11 cellular contexts compared by ENCODE assay signal in the genomic region with DNA sequence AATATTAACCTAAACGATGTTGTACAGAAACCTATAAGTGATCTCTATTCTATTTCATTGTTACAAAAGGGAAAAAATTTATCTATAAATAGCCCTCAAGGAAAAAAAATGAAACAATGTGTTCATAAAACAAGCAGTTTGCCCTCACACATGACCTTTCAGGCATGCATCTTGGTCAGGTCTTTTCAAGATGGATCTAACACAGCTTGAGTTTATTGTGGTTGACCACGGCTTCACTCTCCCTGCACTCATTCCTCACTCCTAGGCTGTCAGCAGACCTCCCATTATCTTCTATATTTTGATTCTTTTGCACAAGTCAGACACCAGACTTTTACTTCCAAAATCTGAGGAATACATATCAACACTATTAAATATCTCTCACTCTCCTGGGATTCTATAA.
"Had no signal": no experiment of that assay in that cellular context is flagged by ENCODE, and none has a peak within 500 bp of the region (broad histone marks: within the 10 kb centered on the region; RNA-seq: fewer than 3 reads in every experiment).

No MANE protein-coding gene starts in this region.

- H3K27me3 ChIP-seq: heart right ventricle had no signal

- H3K36me3 Mint-ChIP-seq: activated naive CD8-positive, alpha-beta T cell treated with anti-CD3 and anti-CD28 coated beads for 36 hours; natural killer cell treated with Interleukin-12 subunit alpha and Interleukin-12 subunit beta and Interleukin-15 and Interleukin-18, amount 100 ng/mL, for 72 hours had no signal

- H3K4me3 Mint-ChIP-seq: activated naive CD8-positive, alpha-beta T cell treated with anti-CD3 and anti-CD28 coated beads for 36 hours; natural killer cell treated with Interleukin-12 subunit alpha and Interleukin-12 subunit beta and Interleukin-15 and Interleukin-18, amount 100 ng/mL, for 72 hours; stimulated activated naive CD8-positive, alpha-beta T cell treated with anti-CD3 and anti-CD28 coated beads, Interleukin-15, Interleukin-2, amounts not matched to agents 100 ng/mL and 50 ng/mL, for 24 hours had no signal

- H3K4me1 ChIP-seq: heart right ventricle had no signal

- H3K27ac Mint-ChIP-seq: activated naive CD8-positive, alpha-beta T cell treated with anti-CD3 and anti-CD28 coated beads for 36 hours; natural killer cell treated with Interleukin-12 subunit alpha and Interleukin-12 subunit beta and Interleukin-15 and Interleukin-18, amount 100 ng/mL, for 72 hours; stimulated activated naive CD8-positive, alpha-beta T cell treated with anti-CD3 and anti-CD28 coated beads, Interleukin-15, Interleukin-2, amounts not matched to agents 100 ng/mL and 50 ng/mL, for 24 hours had no signal

- H3K9me3 Mint-ChIP-seq: activated naive CD8-positive, alpha-beta T cell treated with anti-CD3 and anti-CD28 coated beads for 36 hours had no signal

- H3K27me3 Mint-ChIP-seq: activated naive CD8-positive, alpha-beta T cell treated with anti-CD3 and anti-CD28 coated beads for 36 hours; natural killer cell treated with Interleukin-12 subunit alpha and Interleukin-12 subunit beta and Interleukin-15 and Interleukin-18, amount 100 ng/mL, for 72 hours; stimulated activated naive CD8-positive, alpha-beta T cell treated with anti-CD3 and anti-CD28 coated beads, Interleukin-15, Interleukin-2, amounts not matched to agents 100 ng/mL and 50 ng/mL, for 24 hours had no signal

- ATAC-seq: activated CD4-positive, CD25-positive, alpha-beta regulatory T cell treated with anti-CD3 and anti-CD28 coated beads, Interleukin-2, amount 50 U/mL, for 24 hours; heart right ventricle; left lobe of liver; natural killer cell treated with Interleukin-12 subunit alpha and Interleukin-12 subunit beta and Interleukin-15 and Interleukin-18, amount 100 ng/mL, for 72 hours; sciatic nerve had no signal

- DNase-seq: activated CD4-positive, alpha-beta T cell treated with anti-CD3 and anti-CD28 coated beads, Interleukin-2, amount 50 U/mL, for 4 hours; activated gamma-delta T cell treated with Interleukin-2 at 50 U/mL for 16 hours; activated naive CD8-positive, alpha-beta T cell treated with anti-CD3 and anti-CD28 coated beads for 36 hours; activated T-cell treated with anti-CD3 and anti-CD28 coated beads, Interleukin-2, amount 50 U/mL, for 1 hour; heart right ventricle; stimulated activated CD4-positive, alpha-beta T cell treated with anti-CD3 and anti-CD28 coated beads, Interleukin-4, amount 100 ng/mL, for 24 hours had no signal

- H3K27ac ChIP-seq: heart right ventricle had no signal

- H3K36me3 ChIP-seq: heart right ventricle had no signal

- H3K4me1 Mint-ChIP-seq: activated naive CD8-positive, alpha-beta T cell treated with anti-CD3 and anti-CD28 coated beads for 36 hours had no signal

- H3K4me3 ChIP-seq: heart right ventricle had no signal
